1 cellular context compared by ENCODE assay signal in genomic region chr2:172102858-172103359, GRCh38.
A peak's percentile ranks its signal among the peaks of the same experiment; 100 is the strongest.
TF ChIP-seq lines count a peak whose summit lies in the region.

Gene DLX2 (minus strand): TSS chr2:172102900. CDS start chr2:172102538, 362 bp downstream.

TF ChIP-seq in HepG2, 621 proteins besides CTCF, POLR2A, EP300 and RAD21 (continued from another document and continues in another):
- peak; percentile 44; the same call in 1 of the 2 replicates for TF ChIP-seq LBX2 (CRISPR knock-in tag; IDR thresholded peaks at IDR 0.05; ENCODE audit: borderline replicate concordance)
- peak; percentile 78; the same call in 1 of the 2 replicates for TF ChIP-seq ZNF776 (CRISPR knock-in tag; IDR thresholded peaks at IDR 0.05)
- peak; percentile 34; the same call in 1 of the 2 replicates for TF ChIP-seq RCOR2 (CRISPR knock-in tag; IDR thresholded peaks at IDR 0.05)
- TF ChIP-seq ZNF766 (CRISPR knock-in tag; IDR thresholded peaks at IDR 0.05; ENCODE audit: borderline replicate concordance): peak; percentile 97; the same call in 1 of the 2 replicates
- no peak for TF ChIP-seq SRY (CRISPR knock-in tag; IDR thresholded peaks at IDR 0.05)
- TF ChIP-seq SMARCC2 (IDR thresholded peaks at IDR 0.05): no peak
- peak; percentile 82 for TF ChIP-seq ZNF503 (CRISPR knock-in tag; IDR thresholded peaks at IDR 0.05)
- TF ChIP-seq SALL2 (CRISPR knock-in tag; IDR thresholded peaks at IDR 0.05): peak; percentile 65
- TF ChIP-seq SKIL (CRISPR knock-in tag; IDR thresholded peaks at IDR 0.05; ENCODE audit: borderline replicate concordance): no peak
- TF ChIP-seq BORCS8-MEF2B (CRISPR knock-in tag; IDR thresholded peaks at IDR 0.05): peak; percentile 73; the same call in 1 of the 2 replicates
- no peak for TF ChIP-seq TRIM24 (CRISPR knock-in tag; IDR thresholded peaks at IDR 0.05)
- TF ChIP-seq ZNF337 (CRISPR knock-in tag; IDR thresholded peaks at IDR 0.05; ENCODE audit: borderline replicate concordance, low read depth): no peak
- TF ChIP-seq SP140L (CRISPR knock-in tag; IDR thresholded peaks at IDR 0.05; ENCODE audit: borderline replicate concordance): peak; percentile 16; the same call in 1 of the 2 replicates
- no peak for TF ChIP-seq SRSF1 (optimal IDR thresholded peaks at IDR 0.05; ENCODE audit: low read depth, low read length)
- TF ChIP-seq PRPF4 (IDR thresholded peaks at IDR 0.05; ENCODE audit: low read depth, low read length, poor library complexity, severe bottlenecking): no peak
- TF ChIP-seq ZSCAN21 (CRISPR knock-in tag; IDR thresholded peaks at IDR 0.05; ENCODE audit: borderline replicate concordance): no peak
- peak; percentile 73; the same call in 1 of the 2 replicates for TF ChIP-seq IRF9 (CRISPR knock-in tag; IDR thresholded peaks at IDR 0.05; ENCODE audit: borderline replicate concordance)
- peak; percentile 81; the same call in 1 of the 2 replicates for TF ChIP-seq ZNF431 (CRISPR knock-in tag; IDR thresholded peaks at IDR 0.05; ENCODE audit: borderline replicate concordance, low read depth)
- 0 out of 2 replicates have a peak, but pooled peaks have one; percentile 67 for TF ChIP-seq PRDM4 (CRISPR knock-in tag; IDR thresholded peaks at IDR 0.05; ENCODE audit: borderline replicate concordance)
- TF ChIP-seq TCF7L2 (IDR thresholded peaks at IDR 0.05; ENCODE audit: low read depth, low read length): no peak
- TF ChIP-seq ZNF878 (CRISPR knock-in tag; IDR thresholded peaks at IDR 0.05): peak; percentile 51; the same call in 1 of the 2 replicates
- TF ChIP-seq MTERF4 (CRISPR knock-in tag; IDR thresholded peaks at IDR 0.05): peak; percentile 92
- TF ChIP-seq HOXA9 (CRISPR knock-in tag; IDR thresholded peaks at IDR 0.05; ENCODE audit: borderline replicate concordance): peak; percentile 42; the same call in 1 of the 2 replicates
- peak; percentile 56 for TF ChIP-seq GATAD1 (CRISPR knock-in tag; IDR thresholded peaks at IDR 0.05)
- TF ChIP-seq NR2F1 (CRISPR knock-in tag; IDR thresholded peaks at IDR 0.05): 0 out of 4 replicates have a peak, but pooled peaks of 1 of the 2 experiments have one; percentile 12
- TF ChIP-seq EED (CRISPR knock-in tag; IDR thresholded peaks at IDR 0.05): peak; percentile 66
- peak; percentile 95; the same call in 1 of the 2 replicates for TF ChIP-seq ZNF773 (CRISPR knock-in tag; IDR thresholded peaks at IDR 0.05; ENCODE audit: borderline replicate concordance)
- TF ChIP-seq HOXA5 (CRISPR knock-in tag; IDR thresholded peaks at IDR 0.05): peak; percentile 88
- peak; percentile 91 for TF ChIP-seq MEIS2 (CRISPR knock-in tag; IDR thresholded peaks at IDR 0.05)
- TF ChIP-seq ZNF451 (CRISPR knock-in tag; IDR thresholded peaks at IDR 0.05): peak; percentile 74
- peak; percentile 70; the same call in 1 of the 2 replicates for TF ChIP-seq ZBTB37 (CRISPR knock-in tag; IDR thresholded peaks at IDR 0.05)
- TF ChIP-seq REPIN1 (CRISPR knock-in tag; IDR thresholded peaks at IDR 0.05; ENCODE audit: borderline replicate concordance, low read depth): 0 out of 2 replicates have a peak, but pooled peaks have one; percentile 45
- peak; percentile 94 for TF ChIP-seq AHR (CRISPR knock-in tag; IDR thresholded peaks at IDR 0.05)
- TF ChIP-seq ZMYM4 (CRISPR knock-in tag; IDR thresholded peaks at IDR 0.05): peak; percentile 92
- TF ChIP-seq PTBP1 (IDR thresholded peaks at IDR 0.05; ENCODE audit: low read depth, low read length, poor library complexity, severe bottlenecking): no peak
- no peak; the same call in 1 of the 2 replicates for TF ChIP-seq HNF4G (IDR thresholded peaks at IDR 0.05; ENCODE audit: borderline replicate concordance, low read depth, low read length)
- 0 out of 2 replicates have a peak, but pooled peaks have one; percentile 23 for TF ChIP-seq HNF4G (CRISPR knock-in tag; IDR thresholded peaks at IDR 0.05; ENCODE audit: borderline replicate concordance, low read depth)
- 0 out of 2 replicates have a peak, but pooled peaks have one; percentile 65 for TF ChIP-seq REXO4 (CRISPR knock-in tag; IDR thresholded peaks at IDR 0.05; ENCODE audit: borderline replicate concordance)
- TF ChIP-seq ZFX (CRISPR knock-in tag; IDR thresholded peaks at IDR 0.05; ENCODE audit: low read depth): peak; percentile 46; the same call in 1 of the 2 replicates
- TF ChIP-seq ZFP90 (CRISPR knock-in tag; IDR thresholded peaks at IDR 0.05; ENCODE audit: borderline replicate concordance): peak; percentile 89
- TF ChIP-seq SUZ12 (IDR thresholded peaks at IDR 0.05; ENCODE audit: low read depth, low read length): no peak
- TF ChIP-seq SALL1 (CRISPR knock-in tag; IDR thresholded peaks at IDR 0.05): peak; percentile 91
- peak; percentile 88 for TF ChIP-seq FOXC1 (CRISPR knock-in tag; IDR thresholded peaks at IDR 0.05; ENCODE audit: borderline replicate concordance)
- no peak for TF ChIP-seq ZNF816 (CRISPR knock-in tag; IDR thresholded peaks at IDR 0.05; ENCODE audit: borderline replicate concordance)
- 0 out of 2 replicates have a peak, but pooled peaks have one; percentile 82 for TF ChIP-seq ATAD3A (CRISPR knock-in tag; IDR thresholded peaks at IDR 0.05)
- TF ChIP-seq ZNF280B (CRISPR knock-in tag; IDR thresholded peaks at IDR 0.05; ENCODE audit: borderline replicate concordance): 0 out of 2 replicates have a peak, but pooled peaks have one; percentile 80
- 0 out of 2 replicates have a peak, but pooled peaks have one; percentile 80 for TF ChIP-seq ZNF30 (CRISPR knock-in tag; IDR thresholded peaks at IDR 0.05)
- 0 out of 2 replicates have a peak, but pooled peaks have one; percentile 28 for TF ChIP-seq NFE2 (CRISPR knock-in tag; IDR thresholded peaks at IDR 0.05)
- TF ChIP-seq ZNF496 (CRISPR knock-in tag; IDR thresholded peaks at IDR 0.05; ENCODE audit: insufficient replicate concordance): no peak
- peak; percentile 85 for TF ChIP-seq ZNF160 (CRISPR knock-in tag; IDR thresholded peaks at IDR 0.05)
- TF ChIP-seq ZNF800 (CRISPR knock-in tag; IDR thresholded peaks at IDR 0.05): peak; percentile 89
- peak; percentile 88; the same call in 1 of the 2 replicates for TF ChIP-seq CREBL2 (CRISPR knock-in tag; IDR thresholded peaks at IDR 0.05; ENCODE audit: borderline replicate concordance)
- TF ChIP-seq FOSL2 (CRISPR knock-in tag; IDR thresholded peaks at IDR 0.05): peak; percentile 66
- peak; percentile 51; the same call in 1 of the 2 replicates for TF ChIP-seq RFX1 (IDR thresholded peaks at IDR 0.05)
- TF ChIP-seq KMT2A (CRISPR knock-in tag; IDR thresholded peaks at IDR 0.05): peak; percentile 77; the same call in 1 of the 2 replicates
- no peak for TF ChIP-seq ZFP1 (CRISPR knock-in tag; IDR thresholded peaks at IDR 0.05)
